ENCODE assay signal across 29 cellular contexts in the genomic region with DNA sequence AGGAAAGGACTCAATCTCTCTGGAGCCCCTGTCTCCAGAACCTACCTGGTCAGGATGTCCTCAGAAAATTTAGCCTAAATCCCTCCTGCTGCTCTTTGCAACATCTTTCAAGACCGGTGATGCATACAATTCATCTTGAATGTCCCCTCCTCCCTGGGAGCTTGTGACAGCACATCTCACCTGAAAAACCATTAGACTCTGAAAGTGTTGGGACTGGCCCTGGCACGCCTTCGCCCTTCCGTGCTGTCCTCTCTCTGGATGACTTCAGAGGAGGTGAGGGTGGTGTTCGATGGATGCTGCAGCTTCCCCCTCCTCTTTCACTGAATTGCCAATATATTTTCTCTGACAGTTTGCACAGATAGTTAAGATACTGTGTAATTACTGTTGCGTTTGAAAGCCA.
"Had no signal": no experiment of that assay in that cellular context is flagged by ENCODE, and none has a peak within 500 bp of the region (broad histone marks: within the 10 kb centered on the region; RNA-seq: fewer than 3 reads in every experiment).

No MANE protein-coding gene starts in this region.

- H3K36me3 Mint-ChIP-seq: mesothelial cell of epicardium; naive B cell; natural killer cell; neural progenitor cell; stimulated activated memory B cell treated with anti-CD40 and anti-IgM and Interleukin-4, amounts not matched to agents 10 μg/mL and 1 μg/mL and 100 μg/mL, for 72 hours; type B pancreatic cell had no signal

- H3K36me3 ChIP-seq: lower lobe of right lung, neural progenitor cell, neutrophil, right lobe of liver, tibial nerve, uterus had no signal

- H3K27ac Mint-ChIP-seq: mesothelial cell of epicardium; naive B cell; natural killer cell; nephron progenitor cell; neural progenitor cell; stimulated activated memory B cell treated with anti-CD40 and anti-IgM and Interleukin-4, amounts not matched to agents 10 μg/mL and 1 μg/mL and 100 μg/mL, for 72 hours; stimulated activated naive CD8-positive, alpha-beta T cell treated with anti-CD3 and anti-CD28 coated beads, Interleukin-15, amount 100 ng/mL, for 72 hours; type B pancreatic cell had no signal

- H3K9me3 Mint-ChIP-seq: mesothelial cell of epicardium; naive B cell; natural killer cell; nephron progenitor cell; neural progenitor cell; stimulated activated memory B cell treated with anti-CD40 and anti-IgM and Interleukin-4, amounts not matched to agents 10 μg/mL and 1 μg/mL and 100 μg/mL, for 72 hours; stimulated activated naive CD8-positive, alpha-beta T cell treated with anti-CD3 and anti-CD28 coated beads, Interleukin-15, amount 100 ng/mL, for 72 hours; type B pancreatic cell had no signal

- H3K9ac ChIP-seq: neural progenitor cell, parathyroid adenoma had no signal

- H2AFZ ChIP-seq: hepatocyte, neural progenitor cell, parathyroid adenoma had no signal

- H3K4me1 Mint-ChIP-seq: naive B cell; natural killer cell; nephron progenitor cell; neural progenitor cell; stimulated activated memory B cell treated with anti-CD40 and anti-IgM and Interleukin-4, amounts not matched to agents 10 μg/mL and 1 μg/mL and 100 μg/mL, for 72 hours; stimulated activated naive CD8-positive, alpha-beta T cell treated with anti-CD3 and anti-CD28 coated beads, Interleukin-15, amount 100 ng/mL, for 72 hours had no signal

- H3K4me1 ChIP-seq: lower lobe of right lung, neural progenitor cell, parathyroid adenoma, psoas muscle, right lobe of liver, tibial nerve, uterus had no signal

- H3K79me2 ChIP-seq: hepatocyte, parathyroid adenoma had no signal

- H3K9me3 ChIP-seq: lower lobe of right lung, neutrophil, psoas muscle, right lobe of liver, tibial nerve, uterus had no signal

- ATAC-seq: left cardiac atrium; left lobe of liver; lower lobe of right lung; natural killer cell; psoas muscle; right lobe of liver; stimulated activated memory B cell treated with anti-CD40 and anti-IgM and Interleukin-4, amounts not matched to agents 10 μg/mL and 1 μg/mL and 100 μg/mL, for 72 hours; stimulated activated naive CD8-positive, alpha-beta T cell treated with anti-CD3 and anti-CD28 coated beads, Interleukin-15, amount 100 ng/mL, for 72 hours had no signal

- H3K4me3 Mint-ChIP-seq: mesothelial cell of epicardium; naive B cell; natural killer cell; nephron progenitor cell; neural progenitor cell; stimulated activated memory B cell treated with anti-CD40 and anti-IgM and Interleukin-4, amounts not matched to agents 10 μg/mL and 1 μg/mL and 100 μg/mL, for 72 hours; stimulated activated naive CD8-positive, alpha-beta T cell treated with anti-CD3 and anti-CD28 coated beads, Interleukin-15, amount 100 ng/mL, for 72 hours; type B pancreatic cell had no signal

- DNase-seq: islet precursor cell; kidney glomerular epithelial cell; left cardiac atrium; lower lobe of right lung; mesendoderm; naive B cell; natural killer cell; nephron progenitor cell; occipital lobe; psoas muscle; right lobe of liver; stimulated activated CD4-positive, alpha-beta T cell treated with anti-CD3 and anti-CD28 coated beads, Interleukin-1b, Interleukin-23, amount 100 ng/mL, for 48 hours; stimulated activated CD4-positive, alpha-beta T cell treated with anti-CD3 and anti-CD28 coated beads, Interleukin-2, amount 100 ng/mL, for 48 hours; stimulated activated CD4-positive, alpha-beta T cell treated with anti-CD3 and anti-CD28 coated beads, Interleukin-4, amount 100 ng/mL, for 4 hours; stimulated activated CD8-positive, alpha-beta memory T cell treated with anti-CD3 and anti-CD28 coated beads, Interleukin-4, amount 100 ng/mL, for 48 hours; stimulated activated naive CD4-positive, alpha-beta T cell treated with Interleukin-2 at 50 U/mL for 16 hours; stimulated activated naive CD8-positive, alpha-beta T cell treated with anti-CD3 and anti-CD28 coated beads, Interleukin-15, amount 100 ng/mL, for 72 hours; substantia nigra; uterus had no signal

- H3K4me2 ChIP-seq: hepatocyte, neural progenitor cell, smooth muscle cell had no signal

- H3K27me3 ChIP-seq: right lobe of liver, uterus had no signal

- H3K4me3 ChIP-seq: hepatocyte, lower lobe of right lung, neural progenitor cell, psoas muscle, right lobe of liver, smooth muscle cell, tibial nerve, uterus had no signal

- H3K27ac ChIP-seq: hepatocyte, lower lobe of right lung, neural progenitor cell, neutrophil, parathyroid adenoma, psoas muscle, right lobe of liver, tibial nerve, uterus had no signal
